Comparison of ENCODE assay signal across 11 cellular contexts in genomic region chr9:37200572-37201005, GRCh38.
DNase-seq lines count a peak whose midpoint lies in the region; ATAC-seq, FAIRE-seq and TF ChIP-seq lines count a peak whose summit lies in the region.
"Had no signal": no experiment of that assay in that cellular context is flagged by ENCODE, and none has a peak within 500 bp of the region (broad histone marks: within the 10 kb centered on the region; RNA-seq: fewer than 3 reads in every experiment).

No MANE protein-coding gene starts in this region.

- TF ChIP-seq CTCF in dorsolateral prefrontal cortex (IDR thresholded peaks at IDR 0.05 in 54 of 56, conservative IDR thresholded peaks at IDR 0.05 in 2 of 56; ENCODE audit: low read depth in 1 of 56, partially characterized antibody in 56 of 56) (no peak), testis (IDR thresholded peaks at IDR 0.05) (no peak)

- no peak overlapping the region for H3K4me3 ChIP-seq in H7 (ENCODE audit: insufficient read depth, low read depth, low read length)
- no peak overlapping the region for H3K4me3 ChIP-seq in dorsolateral prefrontal cortex
- no peak overlapping the region for H3K4me3 ChIP-seq in testis
- H3K4me3 ChIP-seq: tibial artery had no signal

- intact Hi-C loops in dorsolateral prefrontal cortex (cut with DNase I) (no loop called here), testis (cut with DNase I; ENCODE audit: low total_unique reads) (no loop called here)

- DNase-seq in GM12892 (ENCODE audit: insufficient read length) (no peak), NCI-H69 (lab: John Stamatoyannopoulos, UW) (peak; percentile 8), astrocyte of the hippocampus (ENCODE audit: low read depth, low spot score) (peak; percentile 45), pulmonary artery endothelial cell (ENCODE audit: low read depth, low spot score) (peak; percentile 27), H7 (no peak), dorsolateral prefrontal cortex (no peak), testis (no peak)
- DNase-seq: head of caudate nucleus; NK-92 treated with Interleukin-12 subunit alpha and Interleukin-12 subunit beta, amount 100 ng/mL, for 24 hours; tibial artery had no signal

- H3K27ac ChIP-seq in dorsolateral prefrontal cortex = no peak overlapping the region
- H3K27ac ChIP-seq in testis = no peak overlapping the region
- H3K27ac ChIP-seq: tibial artery had no signal

- TF ChIP-seq POLR2A in GM12892 (IDR thresholded peaks at IDR 0.05; ENCODE audit: low read depth, low read length) (no peak), testis (IDR thresholded peaks at IDR 0.05) (no peak)

- 93 to 98% methylated on average over 1 of the region's 1 CpG for WGBS in testis, 2 donors

- no peaks in the 10 kb centered on the region for H3K36me3 ChIP-seq in H7 (replicated peaks; ENCODE audit: control insufficient read depth, insufficient read depth, low read length)
- H3K36me3 ChIP-seq in testis (ENCODE audit: low read depth, missing control alignments) = no peaks in the 10 kb centered on the region

- peak; percentile 88 for FAIRE-seq in GM12892 (lab: Jason Lieb, UNC)

- no peaks in the 10 kb centered on the region for H3K27me3 ChIP-seq in H7 (ENCODE audit: control insufficient read depth, insufficient read depth, low read length)
- H3K27me3 ChIP-seq in dorsolateral prefrontal cortex = no peaks in the 10 kb centered on the region
- H3K27me3 ChIP-seq in testis = no peaks in the 10 kb centered on the region
- H3K27me3 ChIP-seq: tibial artery had no signal

- ATAC-seq in GM18907 (IDR thresholded peaks at IDR 0.05; ENCODE audit: unreplicated experiment) = no peak

- peaks cover 6% of the 10 kb centered on the region for H3K4me1 ChIP-seq in testis

- no peaks in the 10 kb centered on the region for H3K9me3 ChIP-seq in testis
- H3K9me3 ChIP-seq: tibial artery had no signal

Comparison
In these comparisons a context has a peak if more than half of its experiments do, and no peak if none do; other contexts are left out.
1. DNase-seq: peak in NCI-H69 (single experiment), astrocyte of the hippocampus (single experiment) and pulmonary artery endothelial cell (single experiment); none in GM12892 (single experiment), H7 (single experiment), dorsolateral prefrontal cortex (0 of 10) and testis (single experiment).